ENCODE assay signal across 8 cellular contexts in the genomic region with DNA sequence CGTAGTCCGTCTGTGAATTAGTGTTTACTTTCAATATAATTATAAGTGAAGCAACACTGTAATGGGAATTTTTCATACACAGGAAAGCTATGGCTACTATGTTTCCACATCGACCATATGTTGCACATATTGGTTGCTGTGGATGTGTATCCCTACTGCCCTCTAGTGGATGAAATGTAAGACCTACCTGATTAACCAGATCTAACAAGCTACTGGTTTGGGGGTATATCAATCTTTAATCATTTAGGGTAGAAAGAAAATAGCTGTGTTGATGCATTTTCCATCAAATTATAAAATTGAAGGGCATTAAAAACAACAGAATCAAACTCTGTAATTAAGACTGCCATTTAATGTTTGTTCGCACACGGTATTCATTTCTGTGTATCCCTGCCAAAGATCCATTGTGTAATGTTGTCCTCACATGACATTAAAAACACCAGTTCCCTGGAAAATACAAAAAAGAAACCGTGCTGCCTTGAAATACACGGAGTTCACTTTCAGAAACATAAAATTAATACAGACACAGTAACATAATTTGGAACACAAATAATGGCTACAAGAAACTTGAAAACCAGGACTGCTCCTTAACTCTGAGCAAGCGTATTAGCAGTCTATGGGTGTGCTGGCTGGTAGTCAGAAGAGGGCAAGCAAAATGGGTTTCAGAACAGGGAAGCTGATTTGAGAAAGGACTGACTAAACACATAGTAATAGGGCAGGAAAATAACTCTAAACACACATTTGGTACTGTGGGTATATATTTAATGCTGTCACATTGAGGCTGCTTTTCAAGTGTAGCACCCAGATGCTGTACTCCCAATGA.
DNase-seq lines count a peak whose midpoint lies in the region; ATAC-seq and TF ChIP-seq lines count a peak whose summit lies in the region.

No MANE protein-coding gene starts in this region.

- DNase-seq in AG09309 (ENCODE audit: low read depth) (peak; percentile 90), NAMALWA (ENCODE audit: low spot score) (peak; percentile 77), SK-N-DZ (ENCODE audit: low spot score) (peak; percentile 65), epidermal melanocyte (ENCODE audit: insufficient read length, low spot score) (peak; percentile 31), myocyte (ENCODE audit: low read depth) (peak; percentile 55), 8988T (no peak)

- TF ChIP-seq CTCF in AG09309 (IDR thresholded peaks at IDR 0.05; ENCODE audit: control insufficient read depth, insufficient read depth, low read depth, low read length, missing control alignments) (peak; percentile 65), GM12875 (IDR thresholded peaks at IDR 0.05; ENCODE audit: borderline replicate concordance, insufficient read depth, low read depth, low read length) (peak; percentile 56; the same call in 1 of the 2 replicates)

- H3K4me3 ChIP-seq in AG09309 (ENCODE audit: control insufficient read depth, low read depth, low read length) (no peak overlapping the region), GM12875 (ENCODE audit: low read depth, low read length) (no peak overlapping the region)

- ATAC-seq in HG02642 (IDR thresholded peaks at IDR 0.05; ENCODE audit: poor library complexity, unreplicated experiment), result peak; percentile 77
